ENCODE assay signal across 27 cellular contexts in the genomic region with DNA sequence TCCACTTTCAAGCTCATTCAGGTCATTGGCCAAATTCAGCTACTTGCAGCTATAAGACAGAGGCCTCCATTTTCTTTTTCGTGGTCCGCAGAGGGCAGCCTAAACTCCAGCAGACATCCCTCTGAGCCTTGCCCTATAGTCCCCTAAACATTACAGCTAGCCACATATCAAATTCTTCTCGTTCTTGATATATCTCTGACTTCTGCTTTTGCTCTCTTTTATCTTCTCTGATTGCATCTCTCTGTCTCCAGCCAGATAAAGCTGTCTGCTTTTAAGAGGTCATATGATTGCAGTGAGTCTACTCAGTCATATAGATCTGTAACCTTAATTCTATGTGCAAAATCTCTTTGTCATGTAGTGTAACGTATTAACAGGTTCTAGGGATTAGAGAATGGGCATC.
"Had no signal": no experiment of that assay in that cellular context is flagged by ENCODE, and none has a peak within 500 bp of the region (broad histone marks: within the 10 kb centered on the region; RNA-seq: fewer than 3 reads in every experiment).

No MANE protein-coding gene starts in this region.

- H3K4me2 ChIP-seq: smooth muscle cell had no signal

- H3K36me3 Mint-ChIP-seq: immature natural killer cell; natural killer cell treated with Interleukin-12 subunit alpha and Interleukin-12 subunit beta and Interleukin-15 and Interleukin-18, amount 100 ng/mL, for 72 hours; stimulated activated naive B cell treated with anti-CD40 and anti-IgM and Interleukin-4, amounts not matched to agents 10 μg/mL and 1 μg/mL and 100 μg/mL, for 72 hours had no signal

- ATAC-seq: left colon; left lung; lower lobe of right lung; mucosa of descending colon; naive thymus-derived CD4-positive, alpha-beta T cell; natural killer cell treated with Interleukin-12 subunit alpha and Interleukin-12 subunit beta and Interleukin-15 and Interleukin-18, amount 100 ng/mL, for 72 hours; right lobe of liver; stimulated activated naive B cell treated with anti-CD40 and anti-IgM and Interleukin-4, amounts not matched to agents 10 μg/mL and 1 μg/mL and 100 μg/mL, for 72 hours; stimulated activated naive CD8-positive, alpha-beta T cell treated with anti-CD3 and anti-CD28 coated beads, Interleukin-15, Interleukin-2, amounts not matched to agents 100 U/mL and 50 U/mL, for 24 hours; upper lobe of right lung had no signal

- H3K9me3 ChIP-seq: lower lobe of right lung, mucosa of descending colon, ovary, right lobe of liver, testis, upper lobe of right lung had no signal

- H3K27me3 Mint-ChIP-seq: natural killer cell treated with Interleukin-12 subunit alpha and Interleukin-12 subunit beta and Interleukin-15 and Interleukin-18, amount 100 ng/mL, for 72 hours; progenitor cell of endocrine pancreas; stimulated activated naive B cell treated with anti-CD40 and anti-IgM and Interleukin-4, amounts not matched to agents 10 μg/mL and 1 μg/mL and 100 μg/mL, for 72 hours had no signal

- H3K36me3 ChIP-seq: left lung, lower lobe of right lung, ovary, right atrium auricular region, right lobe of liver, stomach, tibial artery, upper lobe of right lung had no signal

- DNase-seq: hypothalamus; immature natural killer cell; kidney; left colon; left lung; lower lobe of right lung; mammary epithelial cell; midbrain; mucosa of descending colon; naive thymus-derived CD4-positive, alpha-beta T cell; ovary; right lobe of liver; stimulated activated CD4-positive, alpha-beta T cell treated with anti-CD3 and anti-CD28 coated beads, Interleukin-1b, Interleukin-23, amount 100 ng/mL, for 48 hours; stimulated activated CD4-positive, alpha-beta T cell treated with anti-CD3 and anti-CD28 coated beads, Interleukin-2, amount 100 ng/mL, for 48 hours; stimulated activated CD4-positive, alpha-beta T cell treated with anti-CD3 and anti-CD28 coated beads, Interleukin-4, amount 100 ng/mL, for 4 hours; stimulated activated CD8-positive, alpha-beta memory T cell treated with anti-CD3 and anti-CD28 coated beads, Interleukin-4, amount 100 ng/mL, for 48 hours; stimulated activated naive B cell treated with anti-CD40 and anti-IgM and Interleukin-4, amounts not matched to agents 10 μg/mL and 1 μg/mL and 100 μg/mL, for 72 hours; stimulated activated naive CD8-positive, alpha-beta T cell treated with anti-CD3 and anti-CD28 coated beads, Interleukin-15, Interleukin-2, amounts not matched to agents 100 U/mL and 50 U/mL, for 24 hours; stomach; testis; tibial artery; trophoblast cell; upper lobe of right lung had no signal

- H3K4me1 Mint-ChIP-seq: immature natural killer cell; naive thymus-derived CD4-positive, alpha-beta T cell; stimulated activated naive B cell treated with anti-CD40 and anti-IgM and Interleukin-4, amounts not matched to agents 10 μg/mL and 1 μg/mL and 100 μg/mL, for 72 hours had no signal

- H3K4me1 ChIP-seq: left lung, lower lobe of right lung, right atrium auricular region, right lobe of liver, stomach, testis, tibial artery, upper lobe of right lung had no signal

- H3K4me3 Mint-ChIP-seq: immature natural killer cell; naive thymus-derived CD4-positive, alpha-beta T cell; natural killer cell treated with Interleukin-12 subunit alpha and Interleukin-12 subunit beta and Interleukin-15 and Interleukin-18, amount 100 ng/mL, for 72 hours; stimulated activated naive B cell treated with anti-CD40 and anti-IgM and Interleukin-4, amounts not matched to agents 10 μg/mL and 1 μg/mL and 100 μg/mL, for 72 hours had no signal

- H3K4me3 ChIP-seq: left lung, lower lobe of right lung, mucosa of descending colon, ovary, right atrium auricular region, right lobe of liver, smooth muscle cell, stomach, testis, tibial artery, upper lobe of right lung had no signal

- H3K27ac Mint-ChIP-seq: immature natural killer cell; naive thymus-derived CD4-positive, alpha-beta T cell; natural killer cell treated with Interleukin-12 subunit alpha and Interleukin-12 subunit beta and Interleukin-15 and Interleukin-18, amount 100 ng/mL, for 72 hours; progenitor cell of endocrine pancreas; stimulated activated naive B cell treated with anti-CD40 and anti-IgM and Interleukin-4, amounts not matched to agents 10 μg/mL and 1 μg/mL and 100 μg/mL, for 72 hours had no signal

- H3K27ac ChIP-seq: left lung, lower lobe of right lung, ovary, right atrium auricular region, right lobe of liver, stomach, testis, tibial artery, upper lobe of right lung had no signal

- H3K27me3 ChIP-seq: left lung, ovary, right atrium auricular region, right lobe of liver, stomach, testis, tibial artery, upper lobe of right lung had no signal
